19 cellular contexts compared by ENCODE assay signal in genomic region chr5:135303582-135304173, GRCh38.
DNase-seq lines count a peak whose midpoint lies in the region; ATAC-seq, FAIRE-seq and TF ChIP-seq lines count a peak whose summit lies in the region.
"Had no signal": no experiment of that assay in that cellular context is flagged by ENCODE, and none has a peak within 500 bp of the region (broad histone marks: within the 10 kb centered on the region; RNA-seq: fewer than 3 reads in every experiment).

No MANE protein-coding gene starts in this region.

- FAIRE-seq in bronchial epithelial cell (lab: Jason Lieb, UNC) (peak; percentile 75), small intestine (lab: Jason Lieb, UNC) (no peak)
- FAIRE-seq: GM19239, RCC 7860 had no signal

- peak; percentile 49 for DNase-seq in activated CD4-positive, alpha-beta T cell treated with anti-CD3 and anti-CD28 coated beads, Interleukin-2, amount 10 ng/mL, durations not matched to agents 24 days and 14 days
- DNase-seq in activated CD4-positive, alpha-beta T cell treated with anti-CD3 and anti-CD28 coated beads for 1 hour, result no peak
- DNase-seq in bronchial epithelial cell (ENCODE audit: low read depth) (no peak), dermis blood vessel endothelial cell (no peak), small intestine (no peak)
- DNase-seq: 8988T, DMS79, Karpas-422, NCI-H187, NCI-H446, NCI-H526, OCI-M1 had no signal

- no peak for ATAC-seq in HG03196 (IDR thresholded peaks at IDR 0.05; ENCODE audit: unreplicated experiment)
- ATAC-seq: Right ventricle myocardium inferior had no signal

- H3K27me3 ChIP-seq in bronchial epithelial cell (ENCODE audit: control insufficient read depth, insufficient read depth, low read length), result peaks cover 2% of the 10 kb centered on the region
- peaks cover 0 to 2% of the 10 kb centered on the region in 2 donors for H3K27me3 ChIP-seq in small intestine (ENCODE audit: control insufficient read depth in 2 of 2, insufficient read depth in 2 of 2, low read length in 2 of 2)

- H3K4me3 ChIP-seq in bronchial epithelial cell (ENCODE audit: low read depth, low read length), result no peak overlapping the region
- no peak overlapping the region for H3K4me3 ChIP-seq in small intestine (ENCODE audit: low read depth in 1 of 2, low read length in 2 of 2)

- intact Hi-C loops in activated CD4-positive, alpha-beta T cell treated with anti-CD3 and anti-CD28 coated beads, Interleukin-2, amount 10 ng/mL, durations not matched to agents 24 days and 14 days (cut with micrococcal nuclease), result no loop called here

- no peaks in the 10 kb centered on the region for H3K4me1 ChIP-seq in small intestine (ENCODE audit: control insufficient read depth in 2 of 2, insufficient read depth in 1 of 2, low read depth in 1 of 2, low read length in 1 of 2)

- no peak overlapping the region for H3K27ac ChIP-seq in small intestine (ENCODE audit: low read depth in 1 of 2, low read length in 1 of 2)
- H3K27ac ChIP-seq: C4-2B, HL-60 had no signal

- TF ChIP-seq CTCF in bronchial epithelial cell (IDR thresholded peaks at IDR 0.05; ENCODE audit: insufficient read depth, low read length, severe bottlenecking), result no peak
- no peak for TF ChIP-seq CTCF in nephron (IDR thresholded peaks at IDR 0.05; ENCODE audit: unreplicated experiment in 3 of 3)

- 79 to 87% (median 86%) methylated on average over 6 of the region's 6 CpGs for WGBS in small intestine, 3 donors

- H3K36me3 ChIP-seq in bronchial epithelial cell (ENCODE audit: control insufficient read depth, insufficient read depth, low read length) (no peaks in the 10 kb centered on the region), small intestine (ENCODE audit: control insufficient read depth in 2 of 2, insufficient read depth in 2 of 2, low read length in 2 of 2) (no peaks in the 10 kb centered on the region)

- H3K4me1 Mint-ChIP-seq in activated CD4-positive, alpha-beta T cell treated with anti-CD3 and anti-CD28 coated beads, Interleukin-2, amount 10 ng/mL, durations not matched to agents 24 days and 14 days, result peaks cover 17% of the 10 kb centered on the region
- H3K4me1 Mint-ChIP-seq in nephron, result peaks cover 60% of the 10 kb centered on the region

- peaks cover 44% of the 10 kb centered on the region for H3K27me3 Mint-ChIP-seq in activated CD4-positive, alpha-beta T cell treated with anti-CD3 and anti-CD28 coated beads, Interleukin-2, amount 10 ng/mL, durations not matched to agents 24 days and 14 days
- peaks cover 12% of the 10 kb centered on the region for H3K27me3 Mint-ChIP-seq in nephron (ENCODE audit: low read depth)

- H3K27ac Mint-ChIP-seq in activated CD4-positive, alpha-beta T cell treated with anti-CD3 and anti-CD28 coated beads, Interleukin-2, amount 10 ng/mL, durations not matched to agents 24 days and 14 days, result no peak overlapping the region
- H3K27ac Mint-ChIP-seq in nephron, result peak overlapping the region; percentile 76 to 87 (median 86)

- H3K9me3 ChIP-seq in small intestine (ENCODE audit: control insufficient read depth, low read depth), result no peaks in the 10 kb centered on the region

- no peaks in the 10 kb centered on the region for H3K9me3 Mint-ChIP-seq in activated CD4-positive, alpha-beta T cell treated with anti-CD3 and anti-CD28 coated beads, Interleukin-2, amount 10 ng/mL, durations not matched to agents 24 days and 14 days
- H3K9me3 Mint-ChIP-seq in nephron, result no peaks in the 10 kb centered on the region

- no peak overlapping the region for H3K4me3 Mint-ChIP-seq in activated CD4-positive, alpha-beta T cell treated with anti-CD3 and anti-CD28 coated beads, Interleukin-2, amount 10 ng/mL, durations not matched to agents 24 days and 14 days
- peak overlapping the region in 1 of 3 experiments; percentile 27 for H3K4me3 Mint-ChIP-seq in nephron

- no peaks in the 10 kb centered on the region for H3K36me3 Mint-ChIP-seq in activated CD4-positive, alpha-beta T cell treated with anti-CD3 and anti-CD28 coated beads, Interleukin-2, amount 10 ng/mL, durations not matched to agents 24 days and 14 days (ENCODE audit: low read depth)
- no peaks in the 10 kb centered on the region for H3K36me3 Mint-ChIP-seq in nephron (ENCODE audit: low read depth)
